10 cellular contexts compared by ENCODE assay signal in the genomic region with DNA sequence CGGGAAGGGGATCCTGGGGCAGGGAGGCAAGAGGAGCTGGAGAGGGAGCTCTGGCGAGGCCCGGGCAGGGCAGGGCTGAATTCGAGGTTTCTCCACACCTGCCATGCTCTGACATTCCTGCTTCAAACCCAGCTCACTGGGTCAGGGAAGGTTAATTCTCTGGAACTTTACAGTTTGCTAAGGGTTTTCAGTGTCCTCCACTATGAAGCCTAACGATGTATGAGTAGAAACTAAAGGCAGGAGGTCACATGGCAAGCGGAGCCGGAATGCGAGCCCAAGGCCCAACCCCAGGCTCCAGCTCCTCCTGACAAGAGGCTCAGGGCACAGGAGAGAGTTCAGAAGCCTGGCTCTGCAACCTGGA. TPM values are rescaled to one million over a fixed set of nuclear protein-coding genes. Genes with fewer than 3 reads are reported as not detected.
DNase-seq lines count a peak whose midpoint lies in the region; ATAC-seq, FAIRE-seq and TF ChIP-seq lines count a peak whose summit lies in the region.
"Had no signal": no experiment of that assay in that cellular context is flagged by ENCODE, and none has a peak within 500 bp of the region (broad histone marks: within the 10 kb centered on the region; RNA-seq: fewer than 3 reads in every experiment).

No MANE protein-coding gene starts in this region.

- H3K4me1 ChIP-seq in K562 (replicated peaks in 1 of 2; ENCODE audit: control insufficient read depth in 2 of 2, insufficient read depth in 2 of 2, low read length in 2 of 2): peaks cover 24 to 39% of the 10 kb centered on the region in 2 experiments; a peak in 4 of 5 replicates
- peaks cover 0 to 45% (median 24%) of the 10 kb centered on the region in 4 donors for H3K4me1 ChIP-seq in tibial artery

- TF ChIP-seq EP300 in K562 (IDR thresholded peaks at IDR 0.05; ENCODE audit: low read length): no peak

- H3K36me3 ChIP-seq in K562 (ENCODE audit: control insufficient read depth, insufficient read depth, low read length) (peaks cover 18% of the 10 kb centered on the region; the same call in 2 of the 3 replicates), tibial artery (peaks cover 0 to 15% (median 8%) of the 10 kb centered on the region in 3 donors)
- H3K36me3 ChIP-seq: cardiac muscle cell had no signal

- 74% methylated on average over 8 of the region's 8 CpGs for WGBS in K562 (ENCODE audit: insufficient coverage, low coverage, missing lambda C conversion rate)

- H3K4me3 Mint-ChIP-seq in activated CD8-positive, alpha-beta T cell treated with anti-CD3 and anti-CD28 coated beads for 36 hours: no peak overlapping the region
- no peak overlapping the region for H3K4me3 Mint-ChIP-seq in activated CD8-positive, alpha-beta T cell treated with anti-CD3 and anti-CD28 coated beads, Interleukin-2, amount 10 ng/mL, durations not matched to agents 7 days and 5 days
- no peak overlapping the region for H3K4me3 Mint-ChIP-seq in memory B cell

- no TSS peak for BruUV-seq in K562 (replicated peaks; lab: Mats Ljungman, UMichigan)

- no peaks in the 10 kb centered on the region for H3K9me3 ChIP-seq in K562 (replicated peaks; ENCODE audit: control insufficient read depth, insufficient read depth, low read depth, low read length)
- no peaks in the 10 kb centered on the region for H3K9me3 ChIP-seq in tibial artery
- H3K9me3 ChIP-seq: neutrophil had no signal

- 0 out of 2 replicates have a peak, but pooled peaks cover 6% of the 10 kb centered on the region for H4K20me1 ChIP-seq in K562 (replicated peaks; ENCODE audit: control insufficient read depth, insufficient read depth, low read length)

- peaks cover 21% of the 10 kb centered on the region for H3K4me1 Mint-ChIP-seq in activated CD8-positive, alpha-beta T cell treated with anti-CD3 and anti-CD28 coated beads for 36 hours (ENCODE audit: low read depth)
- peaks cover 23% of the 10 kb centered on the region for H3K4me1 Mint-ChIP-seq in activated CD8-positive, alpha-beta T cell treated with anti-CD3 and anti-CD28 coated beads, Interleukin-2, amount 10 ng/mL, durations not matched to agents 7 days and 5 days (ENCODE audit: low read depth)
- H3K4me1 Mint-ChIP-seq in memory B cell: peaks cover 20% of the 10 kb centered on the region

- no peak for ATAC-seq in activated CD8-positive, alpha-beta T cell treated with anti-CD3 and anti-CD28 coated beads for 36 hours
- no peak for ATAC-seq in activated CD8-positive, alpha-beta T cell treated with anti-CD3 and anti-CD28 coated beads, Interleukin-2, amount 10 ng/mL, durations not matched to agents 7 days and 5 days
- ATAC-seq in K562 (peak; percentile 4; the same call in 2 of the 3 replicates), memory B cell (ENCODE audit: low read depth) (peak; percentile 18)

- no peak overlapping the region for H3K4me3 ChIP-seq in K562
- H3K4me3 ChIP-seq in tibial artery: peak overlapping the region in 1 of 2 donors; percentile 53
- H3K4me3 ChIP-seq: cardiac muscle cell had no signal

- peaks cover 5% of the 10 kb centered on the region for H3K36me3 Mint-ChIP-seq in activated CD8-positive, alpha-beta T cell treated with anti-CD3 and anti-CD28 coated beads for 36 hours (ENCODE audit: low read depth)
- peaks cover 8% of the 10 kb centered on the region for H3K36me3 Mint-ChIP-seq in activated CD8-positive, alpha-beta T cell treated with anti-CD3 and anti-CD28 coated beads, Interleukin-2, amount 10 ng/mL, durations not matched to agents 7 days and 5 days (ENCODE audit: low read depth)
- H3K36me3 Mint-ChIP-seq in memory B cell: peaks cover 3% of the 10 kb centered on the region

- H3K27me3 ChIP-seq in K562 (ENCODE audit: control insufficient read depth in 2 of 2, insufficient read depth in 2 of 2, low read length in 2 of 2) (no peaks in the 10 kb centered on the region), tibial artery (peaks cover 0 to 3% of the 10 kb centered on the region in 2 donors)

- no peak overlapping the region for H3K27ac Mint-ChIP-seq in activated CD8-positive, alpha-beta T cell treated with anti-CD3 and anti-CD28 coated beads for 36 hours
- H3K27ac Mint-ChIP-seq in activated CD8-positive, alpha-beta T cell treated with anti-CD3 and anti-CD28 coated beads, Interleukin-2, amount 10 ng/mL, durations not matched to agents 7 days and 5 days: no peak overlapping the region
- no peak overlapping the region for H3K27ac Mint-ChIP-seq in memory B cell

- CTCF ChIA-PET in activated CD8-positive, alpha-beta T cell treated with anti-CD3 and anti-CD28 coated beads for 36 hours (lab: Charles Lee): interaction anchor here (0.6 to 6.7 kb wide), 45 partner anchors 10 to 247 kb away, joined by 3 to 119 read pairs (median 5); a partner anchor contains a TSS
- CTCF ChIA-PET in activated CD8-positive, alpha-beta T cell treated with anti-CD3 and anti-CD28 coated beads, Interleukin-2, amount 10 ng/mL, durations not matched to agents 7 days and 5 days (lab: Charles Lee): interaction anchor here (0.7 to 5.6 kb wide), 36 partner anchors 11 to 247 kb away, joined by 3 to 78 read pairs (median 4); a partner anchor contains a TSS
- CTCF ChIA-PET in K562 (lab: Yijun Ruan, JAX; ENCODE audit: low intra/inter-chr PET ratio): interaction anchor here (0.6 to 4.7 kb wide), 3 partner anchors 103 to 243 kb away, joined by 3 to 34 read pairs (median 3); a partner anchor contains a TSS

- no peak for FAIRE-seq in K562 (lab: Jason Lieb, UNC)

- POLR2A ChIA-PET in activated CD8-positive, alpha-beta T cell treated with anti-CD3 and anti-CD28 coated beads for 36 hours (lab: Charles Lee): interaction anchor here (0.6 to 1.7 kb wide), 5 partner anchors 11 to 123 kb away, joined by 3 to 6 read pairs (median 5); a partner anchor contains a TSS
- POLR2A ChIA-PET in activated CD8-positive, alpha-beta T cell treated with anti-CD3 and anti-CD28 coated beads, Interleukin-2, amount 10 ng/mL, durations not matched to agents 7 days and 5 days (lab: Charles Lee): interaction anchor here (1.2 to 2.0 kb wide), 3 partner anchors 39 to 110 kb away, joined by 4 to 6 read pairs (median 4); a partner anchor contains a TSS
- POLR2A ChIA-PET in K562 (lab: Yijun Ruan, JAX): interaction anchor here (0.7 to 1.6 kb wide), 7 partner anchors 9 to 1321 kb away, joined by 3 to 10 read pairs (median 4); no protein-coding TSS in a partner anchor

- peak; percentile 46 for TF ChIP-seq CTCF in activated CD8-positive, alpha-beta T cell treated with anti-CD3 and anti-CD28 coated beads for 36 hours (IDR thresholded peaks at IDR 0.05)
- TF ChIP-seq CTCF in K562 (IDR thresholded peaks at IDR 0.05 in 2 of 3, conservative IDR thresholded peaks at IDR 0.05 in 1 of 3; ENCODE audit: insufficient read depth in 2 of 3, low read depth in 1 of 3, low read length in 3 of 3) (no peak), tibial artery (IDR thresholded peaks at IDR 0.05) (no peak)

- intact Hi-C loops in activated CD8-positive, alpha-beta T cell treated with anti-CD3 and anti-CD28 coated beads for 36 hours (cut with micrococcal nuclease): loop anchor here (5.0 kb wide), 1 partner anchor 100 kb away; no protein-coding TSS in a partner anchor
- intact Hi-C loops in K562 (cut with micrococcal nuclease) (no loop called here), tibial artery (cut with DNase I; ENCODE audit: low total_unique reads) (loop anchor here (5.0 kb wide), 2 partner anchors 80 to 245 kb away; no protein-coding TSS in a partner anchor)

- peaks cover 3% of the 10 kb centered on the region for H3K9me1 ChIP-seq in K562 (ENCODE audit: control insufficient read depth, insufficient read depth, low read length)

- H3K27ac ChIP-seq in K562 (ENCODE audit: extremely low read depth, low read depth, low read length): no peak overlapping the region
- H3K27ac ChIP-seq in tibial artery: peak overlapping the region; percentile 60 to 73
- H3K27ac ChIP-seq: cardiac muscle cell, neutrophil had no signal

- H2AFZ ChIP-seq in K562 (ENCODE audit: low read depth, low read length): no peak overlapping the region; the same call in 1 of the 2 replicates

- DNase-seq in activated CD8-positive, alpha-beta T cell treated with anti-CD3 and anti-CD28 coated beads for 36 hours: no peak
- DNase-seq in activated CD8-positive, alpha-beta T cell treated with anti-CD3 and anti-CD28 coated beads, Interleukin-2, amount 10 ng/mL, durations not matched to agents 7 days and 5 days: no peak
- DNase-seq in K562 (ENCODE audit: extremely low read depth in 1 of 4, low spot score in 3 of 4) (no peak), memory B cell (ENCODE audit: low spot score in 2 of 2) (no peak), tibial artery (no peak), NCI-H345 treated with DMSO at 0.1 percent for 48 hours (lab: John Stamatoyannopoulos, UW; ENCODE audit: unreplicated experiment) (no peak), UCSD-AML1 (lab: John Stamatoyannopoulos, UW; ENCODE audit: unreplicated experiment) (no peak)
- no peak for DNase-seq in central memory CD4-positive, alpha-beta T cell

- H3K79me2 ChIP-seq in K562 (ENCODE audit: control insufficient read depth, insufficient read depth, low read length): no peaks in the 10 kb centered on the region

- peak overlapping the region in 1 of 2 experiments; percentile 89; a peak in 2 of 4 replicates for H3K9ac ChIP-seq in K562 (ENCODE audit: insufficient read depth in 1 of 2, low read depth in 2 of 2, low read length in 2 of 2)

- in situ Hi-C loops in K562 (cut with MboI): no loop called here

- H3K4me2 ChIP-seq in K562 (ENCODE audit: insufficient read depth, low read length): 0 out of 2 replicates have a peak overlapping the region, but pooled peaks have one; percentile 29

- TF ChIP-seq POLR2A in K562 (conservative IDR thresholded peaks at IDR 0.05): no peak

- H3K27me3 Mint-ChIP-seq in activated CD8-positive, alpha-beta T cell treated with anti-CD3 and anti-CD28 coated beads for 36 hours: peaks cover 31% of the 10 kb centered on the region
- H3K27me3 Mint-ChIP-seq in activated CD8-positive, alpha-beta T cell treated with anti-CD3 and anti-CD28 coated beads, Interleukin-2, amount 10 ng/mL, durations not matched to agents 7 days and 5 days (ENCODE audit: low read depth): peaks cover 33% of the 10 kb centered on the region
- H3K27me3 Mint-ChIP-seq in memory B cell: peaks cover 25% of the 10 kb centered on the region

- H3K9me3 Mint-ChIP-seq in activated CD8-positive, alpha-beta T cell treated with anti-CD3 and anti-CD28 coated beads for 36 hours: no peaks in the 10 kb centered on the region
- no peaks in the 10 kb centered on the region for H3K9me3 Mint-ChIP-seq in activated CD8-positive, alpha-beta T cell treated with anti-CD3 and anti-CD28 coated beads, Interleukin-2, amount 10 ng/mL, durations not matched to agents 7 days and 5 days (ENCODE audit: insufficient read depth)
- no peaks in the 10 kb centered on the region for H3K9me3 Mint-ChIP-seq in memory B cell

- TF ChIP-seq RAD21 in K562 (CRISPR knock-in tag; conservative IDR thresholded peaks at IDR 0.05 in 1 of 2, IDR thresholded peaks at IDR 0.05 in 1 of 2): no peak

RNA-seq across cellular contexts. Expression of a gene that starts 29.2 kb away (rescaled TPM):
- total RNA-seq in activated CD8-positive, alpha-beta T cell treated with anti-CD3 and anti-CD28 coated beads for 36 hours: 10 to 100 TPM; 34.3 to 35.8 TPM
- total RNA-seq in activated CD8-positive, alpha-beta T cell treated with anti-CD3 and anti-CD28 coated beads, Interleukin-2, amount 10 ng/mL, durations not matched to agents 7 days and 5 days: 10 to 100 TPM; 32.9 to 33.7 TPM
- total RNA-seq in K562 (2011; cell fraction: chromatin; rRNA removed; ENCODE audit: low replicate concordance): 25.9 and 66.5 TPM in 2 replicates
- total RNA-seq in K562 (2011; cell fraction: nucleolus; rRNA removed): 45.1 and 50.5 TPM in 2 replicates
- total RNA-seq in K562 (2011; cell fraction: nucleoplasm; rRNA removed): 43.3 and 55.3 TPM in 2 replicates
- total RNA-seq in K562 (2014; rRNA removed): 26.1 and 43.3 TPM in 2 replicates
- 15.3 and 17.4 TPM in 2 replicates for total RNA-seq in K562 (2014; rRNA removed; fragmentation: Illumina TruSeq; extraction: Trizol)
- total RNA-seq in K562 (2015; rRNA removed; fragmentation: Illumina TruSeq; extraction: Trizol): 26.2 and 26.5 TPM in 2 replicates
- total RNA-seq in K562 (2021): 35.5 and 39.8 TPM in 2 replicates
- polyA plus RNA-seq in K562 (2011; rRNA removed): 14.4 and 28.6 TPM in 2 replicates
- polyA plus RNA-seq in K562 (2011; cell fraction: cytosol; rRNA removed): 41.8 and 53.1 TPM in 2 replicates
- polyA plus RNA-seq in K562 (2011; cell fraction: nucleus; rRNA removed): 36.7 and 47.4 TPM in 2 replicates
- polyA plus RNA-seq in K562 (2012): 35.0 and 52.4 TPM in 2 replicates
- polyA plus RNA-seq in K562 (2014; fragmentation: Illumina TruSeq; extraction: Trizol): 21.4 and 27.7 TPM in 2 replicates
- 1 to 10 TPM; 7.9 to 9.6 TPM for polyA plus RNA-seq in K562 (2014; fragmentation: Nextera tagmentation; extraction: Ambion mirVana)
- 23.5 and 24.8 TPM in 2 replicates for polyA plus RNA-seq in K562 (2014; rRNA removed)
- polyA minus RNA-seq in K562 (2011; rRNA and poly(A)+ RNA removed): 22.1 and 31.4 TPM in 2 replicates
- polyA minus RNA-seq in K562 (2011; cell fraction: cytosol; rRNA and poly(A)+ RNA removed): 42.1 and 46.3 TPM in 2 replicates
- 16.8 and 23.1 TPM in 2 replicates for polyA minus RNA-seq in K562 (2011; cell fraction: nucleus; rRNA and poly(A)+ RNA removed)

RNA-seq across cellular contexts. Expression of a gene that starts 38.8 kb away (rescaled TPM):
- 100 to 1,000 TPM; 156 to 169 TPM for total RNA-seq in activated CD8-positive, alpha-beta T cell treated with anti-CD3 and anti-CD28 coated beads for 36 hours
- 100 to 1,000 TPM; 125 to 143 TPM for total RNA-seq in activated CD8-positive, alpha-beta T cell treated with anti-CD3 and anti-CD28 coated beads, Interleukin-2, amount 10 ng/mL, durations not matched to agents 7 days and 5 days
- 146 and 215 TPM in 2 replicates for total RNA-seq in K562 (2011; cell fraction: chromatin; rRNA removed; ENCODE audit: low replicate concordance)
- total RNA-seq in K562 (2011; cell fraction: nucleolus; rRNA removed): 112 and 131 TPM in 2 replicates
- 122 and 132 TPM in 2 replicates for total RNA-seq in K562 (2011; cell fraction: nucleoplasm; rRNA removed)
- total RNA-seq in K562 (2014; rRNA removed) (116 and 117 TPM in 2 replicates), K562 (2014; rRNA removed; fragmentation: Illumina TruSeq; extraction: Trizol) (105 and 140 TPM in 2 replicates), K562 (2015; rRNA removed; fragmentation: Illumina TruSeq; extraction: Trizol) (402 and 569 TPM in 2 replicates), K562 (2021) (213 and 214 TPM in 2 replicates)
- polyA plus RNA-seq in K562 (2011; rRNA removed) (115 and 126 TPM in 2 replicates), K562 (2014; fragmentation: Illumina TruSeq; extraction: Trizol) (205 and 323 TPM in 2 replicates), K562 (2014; fragmentation: Nextera tagmentation; extraction: Ambion mirVana) (100 to 1,000 TPM; 297 to 332 TPM), K562 (2014; rRNA removed) (86.7 and 116 TPM in 2 replicates)
- 52.9 and 59.1 TPM in 2 replicates for polyA plus RNA-seq in K562 (2011; cell fraction: cytosol; rRNA removed)
- 165 and 192 TPM in 2 replicates for polyA plus RNA-seq in K562 (2011; cell fraction: nucleus; rRNA removed)
- polyA plus RNA-seq in K562 (2012): 120 and 129 TPM in 2 replicates
- 85.9 and 107 TPM in 2 replicates for polyA minus RNA-seq in K562 (2011; rRNA and poly(A)+ RNA removed)
- polyA minus RNA-seq in K562 (2011; cell fraction: cytosol; rRNA and poly(A)+ RNA removed): 222 and 388 TPM in 2 replicates
- 42.5 and 94.9 TPM in 2 replicates for polyA minus RNA-seq in K562 (2011; cell fraction: nucleus; rRNA and poly(A)+ RNA removed)

RNA-seq across cellular contexts. Expression of a gene that starts 54.2 kb away (rescaled TPM):
- not detected for total RNA-seq in activated CD8-positive, alpha-beta T cell treated with anti-CD3 and anti-CD28 coated beads for 36 hours
- under 1 TPM; 0.34 to 0.68 TPM for total RNA-seq in activated CD8-positive, alpha-beta T cell treated with anti-CD3 and anti-CD28 coated beads, Interleukin-2, amount 10 ng/mL, durations not matched to agents 7 days and 5 days
- not detected in 2 replicates for total RNA-seq in K562 (2011; cell fraction: chromatin; rRNA removed; ENCODE audit: low replicate concordance)
- total RNA-seq in K562 (2011; cell fraction: nucleolus; rRNA removed): 0.26 and 0.33 TPM in 2 replicates
- total RNA-seq in K562 (2011; cell fraction: nucleoplasm; rRNA removed): not detected in 2 replicates
- total RNA-seq in K562 (2014; rRNA removed) (0.09 TPM in 1 of 2 replicates, not detected in the other), K562 (2014; rRNA removed; fragmentation: Illumina TruSeq; extraction: Trizol) (not detected in 2 replicates), K562 (2015; rRNA removed; fragmentation: Illumina TruSeq; extraction: Trizol) (not detected in 2 replicates), K562 (2021) (not detected in 2 replicates)
- polyA plus RNA-seq in K562 (2011; rRNA removed) (0.05 and 0.07 TPM in 2 replicates), K562 (2014; fragmentation: Illumina TruSeq; extraction: Trizol) (not detected in 2 replicates), K562 (2014; fragmentation: Nextera tagmentation; extraction: Ambion mirVana) (not detected), K562 (2014; rRNA removed) (0.12 and 0.27 TPM in 2 replicates)
- polyA plus RNA-seq in K562 (2011; cell fraction: cytosol; rRNA removed): 0.04 and 0.39 TPM in 2 replicates
- polyA plus RNA-seq in K562 (2011; cell fraction: nucleus; rRNA removed): not detected in 2 replicates
- polyA plus RNA-seq in K562 (2012): 0.13 and 0.29 TPM in 2 replicates
- polyA minus RNA-seq in K562 (2011; rRNA and poly(A)+ RNA removed): not detected in 2 replicates
- not detected in 2 replicates for polyA minus RNA-seq in K562 (2011; cell fraction: cytosol; rRNA and poly(A)+ RNA removed)
- polyA minus RNA-seq in K562 (2011; cell fraction: nucleus; rRNA and poly(A)+ RNA removed): not detected in 2 replicates

Comparison
In these comparisons a context has a peak if more than half of its experiments do, and no peak if none do; other contexts are left out.
1. ATAC-seq: peak in K562 (single experiment) and memory B cell (single experiment); none in activated CD8-positive, alpha-beta T cell treated with anti-CD3 and anti-CD28 coated beads for 36 hours (single experiment) and activated CD8-positive, alpha-beta T cell treated with anti-CD3 and anti-CD28 coated beads, Interleukin-2, amount 10 ng/mL, durations not matched to agents 7 days and 5 days (single experiment).